11 cellular contexts compared by ENCODE assay signal in the genomic region with DNA sequence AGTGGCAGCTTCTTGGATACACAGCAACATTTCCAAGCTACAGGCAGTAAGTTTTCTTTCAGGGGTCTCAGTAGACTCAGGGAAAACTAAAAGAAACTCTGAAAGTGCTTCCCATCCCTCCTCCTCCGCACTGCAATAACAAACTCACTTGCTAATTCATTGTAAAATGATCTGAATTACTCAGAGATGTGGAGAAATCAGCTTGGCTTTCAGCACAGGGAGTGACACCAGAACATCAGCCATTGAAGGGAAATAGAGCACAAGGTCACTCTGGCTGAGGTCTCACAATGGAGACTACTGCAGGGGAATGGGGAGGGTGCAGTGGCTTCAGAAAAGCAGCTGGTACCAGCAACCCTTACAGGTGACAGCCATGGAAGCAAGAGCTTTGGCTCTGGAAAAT.
DNase-seq lines count a peak whose midpoint lies in the region; ATAC-seq and TF ChIP-seq lines count a peak whose summit lies in the region.
"Had no signal": no experiment of that assay in that cellular context is flagged by ENCODE, and none has a peak within 500 bp of the region (broad histone marks: within the 10 kb centered on the region; RNA-seq: fewer than 3 reads in every experiment).

No MANE protein-coding gene starts in this region.

- DNase-seq in ascending aorta (ENCODE audit: low spot score in 2 of 2) (no peak), fibroblast of the aortic adventitia (ENCODE audit: low read depth) (peak; percentile 55), osteoblast (ENCODE audit: insufficient read length, low spot score, missing footprints) (no peak), tibial nerve (ENCODE audit: low spot score in 2 of 2) (peak in 1 of 2 donors; percentile 52), Karpas-422 (no peak), NCI-H2196 (lab: John Stamatoyannopoulos, UW; ENCODE audit: unreplicated experiment) (no peak)
- no peak for DNase-seq in stimulated activated naive CD8-positive, alpha-beta T cell treated with anti-CD3 and anti-CD28 coated beads, Interleukin-15, Interleukin-2, amounts not matched to agents 100 U/mL and 50 U/mL, for 24 hours
- no peak for DNase-seq in stimulated activated CD4-positive, alpha-beta T cell treated with anti-CD3 and anti-CD28 coated beads, Interleukin-4, amount 100 ng/mL, for 4 hours
- DNase-seq: Calu3, KBM-7, posterior cingulate gyrus had no signal

- no peak overlapping the region for H3K9ac ChIP-seq in Karpas-422 (ENCODE audit: low read length)

- peak overlapping the region; percentile 86 to 92 for H3K27ac ChIP-seq in ascending aorta
- peak overlapping the region; percentile 80 for H3K27ac ChIP-seq in osteoblast (ENCODE audit: low read depth, low read length)
- H3K27ac ChIP-seq in tibial nerve: peak overlapping the region; percentile 76 to 97 (median 89)
- no peak overlapping the region for H3K27ac ChIP-seq in Karpas-422 (ENCODE audit: low read length)

- TF ChIP-seq EP300 in tibial nerve (IDR thresholded peaks at IDR 0.05): peak in 1 of 2 donors; percentile 56

- H3K79me2 ChIP-seq in osteoblast (ENCODE audit: insufficient read depth, low read length) (no peaks in the 10 kb centered on the region), Karpas-422 (ENCODE audit: low read length) (no peaks in the 10 kb centered on the region)

- no peak overlapping the region for H2AFZ ChIP-seq in osteoblast (ENCODE audit: low read length)
- no peak overlapping the region for H2AFZ ChIP-seq in Karpas-422 (ENCODE audit: low read length)

- H3K4me3 ChIP-seq in ascending aorta (no peak overlapping the region), fibroblast of the aortic adventitia (ENCODE audit: low read depth, low read length) (no peak overlapping the region), osteoblast (ENCODE audit: insufficient read depth, low read length) (no peak overlapping the region), tibial nerve (no peak overlapping the region), Karpas-422 (ENCODE audit: low read length) (no peak overlapping the region)

- H3K27me3 ChIP-seq in ascending aorta (no peaks in the 10 kb centered on the region), osteoblast (ENCODE audit: insufficient read depth, low read length) (no peaks in the 10 kb centered on the region), tibial nerve (no peaks in the 10 kb centered on the region), Karpas-422 (ENCODE audit: low read length) (no peaks in the 10 kb centered on the region)

- no peak for TF ChIP-seq POLR2A in tibial nerve (IDR thresholded peaks at IDR 0.05)

- no peaks in the 10 kb centered on the region for H3K9me3 ChIP-seq in ascending aorta
- no peaks in the 10 kb centered on the region for H3K9me3 ChIP-seq in osteoblast (ENCODE audit: low read depth, low read length)
- no peaks in the 10 kb centered on the region for H3K9me3 ChIP-seq in tibial nerve
- no peaks in the 10 kb centered on the region for H3K9me3 ChIP-seq in Karpas-422 (ENCODE audit: low read length)

- TF ChIP-seq CTCF in ascending aorta (IDR thresholded peaks at IDR 0.05) (no peak), fibroblast of the aortic adventitia (IDR thresholded peaks at IDR 0.05; ENCODE audit: insufficient read depth, low read length) (no peak), osteoblast (IDR thresholded peaks at IDR 0.05; ENCODE audit: extremely low read depth, low read depth, low read length) (no peak), tibial nerve (IDR thresholded peaks at IDR 0.05) (no peak)

- intact Hi-C loops in ascending aorta (cut with DNase I): loop anchor here (2.0 kb wide), 3 partner anchors 18 to 198 kb away; no protein-coding TSS in a partner anchor

- peaks cover 9 to 22% of the 10 kb centered on the region in 2 donors for H3K4me1 ChIP-seq in ascending aorta
- peaks cover 42% of the 10 kb centered on the region for H3K4me1 ChIP-seq in osteoblast (ENCODE audit: insufficient read depth, low read length)
- H3K4me1 ChIP-seq in tibial nerve: peaks cover 0 to 58% (median 37%) of the 10 kb centered on the region in 4 donors
- H3K4me1 ChIP-seq in Karpas-422 (ENCODE audit: low read length): no peaks in the 10 kb centered on the region

- H3K36me3 ChIP-seq in ascending aorta: no peaks in the 10 kb centered on the region
- no peaks in the 10 kb centered on the region for H3K36me3 ChIP-seq in osteoblast (ENCODE audit: insufficient read depth, low read length)
- no peaks in the 10 kb centered on the region for H3K36me3 ChIP-seq in tibial nerve
- H3K36me3 ChIP-seq in Karpas-422 (ENCODE audit: insufficient read depth, low read length): no peaks in the 10 kb centered on the region

- 63 to 78% methylated on average over 1 of the region's 1 CpG for WGBS in tibial nerve, 2 donors

- ATAC-seq in stimulated activated naive CD8-positive, alpha-beta T cell treated with anti-CD3 and anti-CD28 coated beads, Interleukin-15, Interleukin-2, amounts not matched to agents 100 U/mL and 50 U/mL, for 24 hours: no peak

- H3K4me2 ChIP-seq in osteoblast (ENCODE audit: insufficient read depth, low read length) (peak overlapping the region; percentile 33), Karpas-422 (ENCODE audit: low read depth, low read length, poor library complexity, severe bottlenecking) (no peak overlapping the region)

- H3K9me2 ChIP-seq in Karpas-422 (replicated peaks; ENCODE audit: insufficient read depth, low read length): no peaks in the 10 kb centered on the region

- H4K20me1 ChIP-seq in osteoblast (ENCODE audit: insufficient read depth, low read length) (no peaks in the 10 kb centered on the region), Karpas-422 (ENCODE audit: insufficient read depth, low read depth, low read length) (no peaks in the 10 kb centered on the region)
